ENCODE assay signal across 13 cellular contexts in genomic region chr12:56965124-56965523, GRCh38. TPM values are rescaled to one million over a fixed set of nuclear protein-coding genes. Genes with fewer than 3 reads are reported as not detected.
"Had no signal": no experiment of that assay in that cellular context is flagged by ENCODE, and none has a peak within 500 bp of the region (broad histone marks: within the 10 kb centered on the region; RNA-seq: fewer than 3 reads in every experiment).

No MANE protein-coding gene starts in this region.

RNA-seq across cellular contexts. Expression of gene SDR9C7, which starts 30.9 kb away (rescaled TPM):
- total RNA-seq: stomach, subcutaneous adipose tissue, thyroid gland, tibial nerve, transverse colon, upper lobe of left lung, upper lobe of right lung, ureter, urinary bladder had no signal

RNA-seq across cellular contexts. Expression of gene TAC3, which starts 51.2 kb away (rescaled TPM):
- total RNA-seq: subcutaneous adipose tissue, suprapubic skin, thoracic aorta, thyroid gland, tibial nerve, upper lobe of left lung, upper lobe of right lung, ureter, uterus, vagina had no signal
